9 cellular contexts compared by ENCODE assay signal in genomic region chr17:70365098-70365583, GRCh38.
DNase-seq lines count a peak whose midpoint lies in the region; ATAC-seq and TF ChIP-seq lines count a peak whose summit lies in the region.
"Had no signal": no experiment of that assay in that cellular context is flagged by ENCODE, and none has a peak within 500 bp of the region (broad histone marks: within the 10 kb centered on the region; RNA-seq: fewer than 3 reads in every experiment).

No MANE protein-coding gene starts in this region.

- TF ChIP-seq CTCF in astrocyte of the cerebellum (IDR thresholded peaks at IDR 0.05; ENCODE audit: low read depth, low read length, missing control alignments), result no peak

- DNase-seq in astrocyte of the cerebellum (ENCODE audit: low read depth), result peak; percentile 79
- DNase-seq in retina, result peak; percentile 4
- DNase-seq in NCI-H1694 treated with DMSO at 0.1 percent for 48 hours (lab: John Stamatoyannopoulos, UW), result no peak
- DNase-seq in putamen (ENCODE audit: low spot score), result no peak
- DNase-seq in HT-29 (ENCODE audit: low spot score), result no peak
- no peak for DNase-seq in activated CD4-positive, CD25-positive, alpha-beta regulatory T cell (lab: John Stamatoyannopoulos, UW)
- DNase-seq: left ventricle myocardium inferior had no signal

- peak; percentile 78 for ATAC-seq in GM19328 (IDR thresholded peaks at IDR 0.05; ENCODE audit: unreplicated experiment)
- ATAC-seq in HG03066 (IDR thresholded peaks at IDR 0.05; ENCODE audit: low read depth, unreplicated experiment), result peak; percentile 66

- H3K4me3 ChIP-seq in astrocyte of the cerebellum (ENCODE audit: low read depth, low read length), result no peak overlapping the region
- H3K4me3 ChIP-seq: left ventricle myocardium inferior had no signal

- in situ Hi-C loops in astrocyte of the cerebellum (cut with HindIII; ENCODE audit: low sequenced_read_pairs), result no loop called here

Comparison
In these comparisons a context has a peak if more than half of its experiments do, and no peak if none do; other contexts are left out.
1. DNase-seq: peak in astrocyte of the cerebellum (single experiment) and retina (single experiment); none in NCI-H1694 treated with DMSO at 0.1 percent for 48 hours (single experiment), putamen (single experiment), HT-29 (single experiment) and activated CD4-positive, CD25-positive, alpha-beta regulatory T cell (0 of 4).